Comparison of ENCODE assay signal across 19 cellular contexts in the genomic region with DNA sequence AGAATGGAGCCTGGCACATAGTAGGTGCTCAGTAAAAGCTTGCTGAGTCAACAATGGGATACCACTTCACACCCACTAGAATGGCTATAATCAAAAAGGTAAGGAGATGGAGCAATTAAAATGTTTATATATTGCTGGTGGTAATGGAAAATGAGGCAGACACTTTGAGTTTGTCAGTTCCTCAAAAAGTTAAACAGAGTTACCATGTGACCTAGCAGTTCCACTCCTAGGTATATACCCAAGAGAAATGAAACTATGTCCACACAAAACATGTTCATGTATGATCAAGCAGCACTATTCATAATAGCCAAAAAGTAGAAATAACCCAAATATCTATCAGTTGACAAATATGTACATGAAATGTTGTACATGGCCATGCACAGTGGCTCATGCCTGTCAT.
DNase-seq lines count a peak whose midpoint lies in the region; ATAC-seq, FAIRE-seq and TF ChIP-seq lines count a peak whose summit lies in the region.
"Had no signal": no experiment of that assay in that cellular context is flagged by ENCODE, and none has a peak within 500 bp of the region (broad histone marks: within the 10 kb centered on the region; RNA-seq: fewer than 3 reads in every experiment).

No MANE protein-coding gene starts in this region.

- in situ Hi-C loops in K562 (cut with MboI), result loop anchor here (5.0 to 10.0 kb wide), 3 partner anchors 108 to 660 kb away; no protein-coding TSS in a partner anchor

- no peaks in the 10 kb centered on the region for H3K9me3 ChIP-seq in OCI-LY3 (ENCODE audit: insufficient read depth, low read length)
- H3K9me3 ChIP-seq in K562 (replicated peaks; ENCODE audit: control insufficient read depth, insufficient read depth, low read depth, low read length), result no peaks in the 10 kb centered on the region
- no peaks in the 10 kb centered on the region for H3K9me3 ChIP-seq in upper lobe of right lung
- H3K9me3 ChIP-seq: BE2C had no signal

- H3K79me2 ChIP-seq in OCI-LY3 (ENCODE audit: low read length) (no peaks in the 10 kb centered on the region), K562 (ENCODE audit: control insufficient read depth, insufficient read depth, low read length) (no peaks in the 10 kb centered on the region)

- no peaks in the 10 kb centered on the region for H3K27me3 Mint-ChIP-seq in activated naive CD8-positive, alpha-beta T cell
- no peaks in the 10 kb centered on the region for H3K27me3 Mint-ChIP-seq in activated naive CD8-positive, alpha-beta T cell treated with anti-CD3 and anti-CD28 coated beads for 36 hours

- no peak overlapping the region for H3K4me3 Mint-ChIP-seq in activated naive CD8-positive, alpha-beta T cell
- H3K4me3 Mint-ChIP-seq in activated naive CD8-positive, alpha-beta T cell treated with anti-CD3 and anti-CD28 coated beads for 36 hours, result no peak overlapping the region
- H3K4me3 Mint-ChIP-seq: CD8-positive, alpha-beta T cell had no signal

- no peaks in the 10 kb centered on the region for H3K9me3 Mint-ChIP-seq in activated naive CD8-positive, alpha-beta T cell (ENCODE audit: low read depth)
- no peaks in the 10 kb centered on the region for H3K9me3 Mint-ChIP-seq in activated naive CD8-positive, alpha-beta T cell treated with anti-CD3 and anti-CD28 coated beads for 36 hours
- H3K9me3 Mint-ChIP-seq: CD8-positive, alpha-beta T cell had no signal

- H2AFZ ChIP-seq in OCI-LY3 (ENCODE audit: low read depth, low read length), result 0 out of 2 replicates have a peak overlapping the region, but pooled peaks have one; percentile 30
- H2AFZ ChIP-seq in K562 (ENCODE audit: low read depth, low read length), result no peak overlapping the region
- H2AFZ ChIP-seq: GM23248 had no signal

- CTCF ChIA-PET in K562 (lab: Yijun Ruan, JAX; ENCODE audit: low intra/inter-chr PET ratio), result interaction anchor here (1.1 to 7.0 kb wide), 2 partner anchors 110 to 132 kb away, joined by 4 to 126 read pairs; no protein-coding TSS in a partner anchor

- peaks cover 12% of the 10 kb centered on the region for H3K4me1 Mint-ChIP-seq in activated naive CD8-positive, alpha-beta T cell (ENCODE audit: low read depth)
- peaks cover 14% of the 10 kb centered on the region for H3K4me1 Mint-ChIP-seq in activated naive CD8-positive, alpha-beta T cell treated with anti-CD3 and anti-CD28 coated beads for 36 hours

- no peak for TF ChIP-seq POLR2A in K562 (conservative IDR thresholded peaks at IDR 0.05)

- H3K36me3 ChIP-seq in OCI-LY3 (replicated peaks; ENCODE audit: low read depth, low read length) (no peaks in the 10 kb centered on the region), K562 (ENCODE audit: control insufficient read depth, insufficient read depth, low read length) (no peaks in the 10 kb centered on the region), upper lobe of right lung (no peaks in the 10 kb centered on the region)
- H3K36me3 ChIP-seq: BE2C had no signal

- H3K27ac Mint-ChIP-seq in activated naive CD8-positive, alpha-beta T cell, result peak overlapping the region; percentile 38
- H3K27ac Mint-ChIP-seq in activated naive CD8-positive, alpha-beta T cell treated with anti-CD3 and anti-CD28 coated beads for 36 hours, result no peak overlapping the region
- H3K27ac Mint-ChIP-seq: CD8-positive, alpha-beta T cell had no signal

- FAIRE-seq in K562 (lab: Jason Lieb, UNC), result no peak

- H3K4me1 ChIP-seq in OCI-LY3 (ENCODE audit: low read length) (peaks cover 15% of the 10 kb centered on the region), K562 (replicated peaks in 1 of 2; ENCODE audit: control insufficient read depth in 2 of 2, insufficient read depth in 2 of 2, low read length in 2 of 2) (0 out of 5 replicates have a peak, but pooled peaks cover 0 to 2% of the 10 kb centered on the region in 2 experiments), upper lobe of right lung (no peaks in the 10 kb centered on the region)
- H3K4me1 ChIP-seq: BE2C had no signal

- H3K4me3 ChIP-seq in OCI-LY3 (ENCODE audit: low read length), result no peak overlapping the region
- H3K4me3 ChIP-seq in K562, result no peak overlapping the region
- no peak overlapping the region for H3K4me3 ChIP-seq in upper lobe of right lung
- H3K4me3 ChIP-seq: GM23248, SK-N-MC had no signal

- TF ChIP-seq EP300 in K562 (IDR thresholded peaks at IDR 0.05; ENCODE audit: low read length), result no peak

- H3K27me3 ChIP-seq in OCI-LY3 (ENCODE audit: low read depth, low read length) (no peaks in the 10 kb centered on the region), K562 (ENCODE audit: control insufficient read depth in 2 of 2, insufficient read depth in 2 of 2, low read length in 2 of 2) (peaks cover 5 to 6% of the 10 kb centered on the region in 2 experiments; a peak in 3 of 5 replicates), upper lobe of right lung (no peaks in the 10 kb centered on the region)
- H3K27me3 ChIP-seq: BE2C had no signal

- DNase-seq in activated naive CD8-positive, alpha-beta T cell treated with anti-CD3 and anti-CD28 coated beads for 36 hours, result no peak
- DNase-seq in K562 (ENCODE audit: extremely low read depth in 1 of 4, low spot score in 3 of 4) (no peak), upper lobe of right lung (no peak), NCI-H526 treated with DMSO at 0.1 percent for 48 hours (lab: John Stamatoyannopoulos, UW) (no peak), inferior parietal cortex (ENCODE audit: extremely low spot score) (no peak)
- DNase-seq: BE2C; Calu3; CD8-positive, alpha-beta T cell; GM23248; NCI-H1417 treated with DMSO at 0.1 percent for 48 hours; NCI-H187 treated with DMSO at 0.1 percent for 48 hours; NCI-H226; NCI-H524 treated with DMSO at 0.1 percent for 48 hours; Right ventricle myocardium superior had no signal

- H3K36me3 Mint-ChIP-seq in activated naive CD8-positive, alpha-beta T cell, result no peaks in the 10 kb centered on the region
- H3K36me3 Mint-ChIP-seq in activated naive CD8-positive, alpha-beta T cell treated with anti-CD3 and anti-CD28 coated beads for 36 hours, result no peaks in the 10 kb centered on the region
- H3K36me3 Mint-ChIP-seq: CD8-positive, alpha-beta T cell had no signal

- TF ChIP-seq RAD21 in K562 (CRISPR knock-in tag; conservative IDR thresholded peaks at IDR 0.05 in 1 of 2, IDR thresholded peaks at IDR 0.05 in 1 of 2), result no peak

- no peaks in the 10 kb centered on the region for H3K9me1 ChIP-seq in K562 (ENCODE audit: control insufficient read depth, insufficient read depth, low read length)

- H3K9ac ChIP-seq in OCI-LY3 (ENCODE audit: low read length), result no peak overlapping the region
- no peak overlapping the region for H3K9ac ChIP-seq in K562 (ENCODE audit: insufficient read depth in 1 of 2, low read depth in 2 of 2, low read length in 2 of 2)
- H3K9ac ChIP-seq: GM23248 had no signal

- POLR2A ChIA-PET in K562 (lab: Yijun Ruan, JAX), result interaction anchor here (1.2 kb wide), 1 partner anchor 13 kb away, joined by 3 read pairs; no protein-coding TSS in a partner anchor

- H3K27ac ChIP-seq in OCI-LY3 (ENCODE audit: low read length) (no peak overlapping the region), K562 (ENCODE audit: extremely low read depth, low read depth, low read length) (no peak overlapping the region), upper lobe of right lung (no peak overlapping the region)
- H3K27ac ChIP-seq: GM23248, SK-N-MC had no signal

- BruUV-seq in K562 (replicated peaks; lab: Mats Ljungman, UMichigan), result no TSS peak

- ATAC-seq in K562 (no peak), upper lobe of right lung (no peak), GM19023 (IDR thresholded peaks at IDR 0.05; ENCODE audit: unreplicated experiment) (no peak)
- ATAC-seq: CD8-positive, alpha-beta T cell; HCT116 had no signal

- H4K20me1 ChIP-seq in OCI-LY3 (ENCODE audit: insufficient read depth, low read length) (no peaks in the 10 kb centered on the region), K562 (replicated peaks; ENCODE audit: control insufficient read depth, insufficient read depth, low read length) (0 out of 2 replicates have a peak, but pooled peaks cover 4% of the 10 kb centered on the region)

- intact Hi-C loops in K562 (cut with micrococcal nuclease) (loop anchor here (5.0 kb wide), 1 partner anchor 148 kb away; no protein-coding TSS in a partner anchor), upper lobe of right lung (cut with DNase I) (loop anchor here (5.0 kb wide), 1 partner anchor 133 kb away; no protein-coding TSS in a partner anchor)

- H3K4me2 ChIP-seq in OCI-LY3 (ENCODE audit: low read length), result peak overlapping the region; percentile 28
- H3K4me2 ChIP-seq in K562 (ENCODE audit: insufficient read depth, low read length), result no peak overlapping the region

- TF ChIP-seq CTCF in OCI-LY3 (IDR thresholded peaks at IDR 0.05; ENCODE audit: low read depth, low read length) (no peak), K562 (IDR thresholded peaks at IDR 0.05 in 2 of 3, conservative IDR thresholded peaks at IDR 0.05 in 1 of 3; ENCODE audit: insufficient read depth in 2 of 3, low read depth in 1 of 3, low read length in 3 of 3) (no peak), upper lobe of right lung (IDR thresholded peaks at IDR 0.05) (no peak)

TF ChIP-seq in K562, 482 proteins besides CTCF, POLR2A, EP300 and RAD21:
- TF ChIP-seq ZKSCAN1 (IDR thresholded peaks at IDR 0.05; ENCODE audit: low read depth, low read length) (peak; percentile 73; the same call in 1 of the 2 replicates), NKRF (IDR thresholded peaks at IDR 0.05; ENCODE audit: borderline replicate concordance) (no peak)
TF ChIP-seq in K562: peak in this region for 1.
